Comparison of ENCODE assay signal across 14 cellular contexts in the genomic region with DNA sequence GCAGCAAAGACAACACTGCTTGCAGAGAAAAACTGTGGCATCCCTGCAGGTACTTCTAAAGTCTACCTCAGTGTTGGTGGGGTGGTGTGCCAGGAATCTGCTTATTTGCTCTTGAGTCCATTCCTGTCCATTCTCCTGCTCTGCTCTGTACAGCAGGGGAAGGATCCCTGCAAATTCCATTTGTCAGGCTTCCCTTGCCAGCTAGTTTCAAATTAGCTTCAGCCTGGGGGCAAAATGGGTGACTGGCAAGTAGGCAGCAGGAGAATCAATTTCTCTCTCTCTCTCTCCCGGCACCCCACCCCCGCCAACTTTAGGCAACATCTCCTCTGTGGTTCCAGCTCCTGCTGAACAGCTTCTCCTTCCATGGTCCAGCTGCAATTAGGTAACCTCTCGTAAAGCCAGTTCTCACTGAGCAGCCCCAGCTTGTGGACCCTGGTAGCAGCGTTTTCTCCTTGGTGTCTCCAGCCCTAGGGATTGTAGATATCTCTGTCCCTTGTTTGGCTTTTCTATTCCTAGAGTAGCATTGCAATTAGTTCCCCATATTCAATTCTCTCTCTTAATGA.
"Had no signal": no experiment of that assay in that cellular context is flagged by ENCODE, and none has a peak within 500 bp of the region (broad histone marks: within the 10 kb centered on the region; RNA-seq: fewer than 3 reads in every experiment).

No MANE protein-coding gene starts in this region.

- H3K27me3 ChIP-seq: pancreas, suprapubic skin had no signal

- H3K27ac ChIP-seq: left ventricle myocardium inferior, pancreas, suprapubic skin had no signal

- FAIRE-seq: frontal cortex, keratinocyte, pancreas had no signal

- H3K9me3 ChIP-seq: left ventricle myocardium inferior, pancreas, suprapubic skin had no signal

- H3K4me3 ChIP-seq: left ventricle myocardium inferior, pancreas, suprapubic skin had no signal

- ATAC-seq: activated CD4-positive, CD25-positive, alpha-beta regulatory T cell treated with anti-CD3 and anti-CD28 coated beads, Interleukin-2, amount 50 U/mL, for 24 hours; pancreas; stimulated activated naive CD8-positive, alpha-beta T cell treated with anti-CD3 and anti-CD28 coated beads, Interleukin-15, Interleukin-2, amounts not matched to agents 100 U/mL and 50 U/mL, for 24 hours had no signal

- H3K36me3 ChIP-seq: left ventricle myocardium inferior, pancreas, suprapubic skin had no signal

- DNase-seq: activated CD4-positive, alpha-beta T cell treated with anti-CD3 and anti-CD28 coated beads, Interleukin-2, amount 50 U/mL, for 4 hours; activated gamma-delta T cell; activated T-cell treated with anti-CD3 and anti-CD28 coated beads, Interleukin-2, amount 50 U/mL, for 48 hours; amygdala; cortex of kidney; effector CD8-positive, alpha-beta T cell; left ventricle myocardium inferior; pancreas; stimulated activated CD4-positive, alpha-beta T cell treated with anti-CD3 and anti-CD28 coated beads, Interleukin-2, amount 100 ng/mL, for 48 hours; stimulated activated naive CD8-positive, alpha-beta T cell treated with anti-CD3 and anti-CD28 coated beads, Interleukin-15, Interleukin-2, amounts not matched to agents 100 U/mL and 50 U/mL, for 24 hours had no signal
